Comparison of ENCODE assay signal across 10 cellular contexts in the genomic region with DNA sequence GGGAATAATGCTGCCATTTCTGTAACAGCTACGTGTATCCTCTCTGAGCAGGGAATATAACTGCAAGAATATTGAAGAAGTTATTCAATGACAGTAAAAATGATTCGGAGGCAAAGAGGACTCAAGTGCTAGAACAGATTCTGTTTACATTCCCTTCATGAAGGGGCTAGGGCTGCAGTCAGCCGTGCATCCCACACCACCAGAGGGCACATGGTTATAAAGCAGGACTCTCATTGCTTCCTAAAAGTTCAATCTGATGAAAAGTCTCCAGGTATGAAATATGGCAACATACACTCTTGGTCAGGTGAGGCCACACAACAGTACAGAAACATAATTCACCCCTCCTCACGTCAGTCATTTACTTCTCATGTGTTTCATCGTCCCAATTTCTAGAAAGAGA. TPM values are rescaled to one million over a fixed set of nuclear protein-coding genes. Genes with fewer than 3 reads are reported as not detected.
DNase-seq lines count a peak whose midpoint lies in the region; ATAC-seq, FAIRE-seq and TF ChIP-seq lines count a peak whose summit lies in the region.
"Had no signal": no experiment of that assay in that cellular context is flagged by ENCODE, and none has a peak within 500 bp of the region (broad histone marks: within the 10 kb centered on the region; RNA-seq: fewer than 3 reads in every experiment).

No MANE protein-coding gene starts in this region.

- H3K27ac Mint-ChIP-seq in WTC11 = peak overlapping the region; percentile 36; the same call in 1 of the 2 replicates

- peaks cover 36% of the 10 kb centered on the region for H3K36me3 Mint-ChIP-seq in WTC11

- no peak overlapping the region for H3K9ac ChIP-seq in keratinocyte (ENCODE audit: control insufficient read depth, extremely low read depth, insufficient read depth, low read length)

- WGBS in esophagus muscularis mucosa = 70% methylated on average over 5 of the region's 5 CpGs

- H3K9me3 ChIP-seq in keratinocyte (ENCODE audit: control insufficient read depth, low read depth, low read length) (no peaks in the 10 kb centered on the region), esophagus muscularis mucosa (no peaks in the 10 kb centered on the region)

- H3K27ac ChIP-seq in keratinocyte (ENCODE audit: control insufficient read depth, insufficient read depth, low read length) (no peak overlapping the region), esophagus muscularis mucosa (replicated peaks in 1 of 4) (peak overlapping the region in 2 of 4 donors; percentile 49 to 52)

- H3K4me2 ChIP-seq in keratinocyte (ENCODE audit: control insufficient read depth, extremely low read depth, insufficient read depth, low read depth, low read length) = no peak overlapping the region

- no peaks in the 10 kb centered on the region for H3K4me1 ChIP-seq in keratinocyte (ENCODE audit: control insufficient read depth, extremely low read depth, insufficient read depth, low read length)
- H3K4me1 ChIP-seq in esophagus muscularis mucosa = peaks cover 0 to 7% (median 3%) of the 10 kb centered on the region in 4 donors

- no peak for DNase-seq in AG09319 (ENCODE audit: extremely low read depth, low read depth)
- no peak for DNase-seq in WTC11 (ENCODE audit: low spot score)
- no peak for DNase-seq in keratinocyte (ENCODE audit: low read depth, low spot score)
- DNase-seq in esophagus muscularis mucosa (ENCODE audit: extremely low spot score) = no peak
- no peak for DNase-seq in mucosa of gallbladder (ENCODE audit: low spot score)
- DNase-seq: activated T-cell treated with anti-CD3 and anti-CD28 coated beads, Interleukin-2, amount 50 U/mL, for 1 hour; posterior cingulate gyrus had no signal

- dilution Hi-C loops in keratinocyte (cut with MboI; ENCODE audit: extremely low pct_ligation_motif_present, low sequenced_read_pairs) = no loop called here

- H2AFZ ChIP-seq in keratinocyte (ENCODE audit: control insufficient read depth, low read length) = no peak overlapping the region

- POLR2A ChIA-PET in WTC11 (lab: Charles Lee) = no interaction called here

- TF ChIP-seq POLR2A in esophagus muscularis mucosa (IDR thresholded peaks at IDR 0.05; ENCODE audit: low read depth) = no peak

- H3K4me3 ChIP-seq in GM12875 (ENCODE audit: low read depth, low read length) (no peak overlapping the region), keratinocyte (ENCODE audit: control insufficient read depth in 2 of 3, extremely low read depth in 1 of 3, insufficient read depth in 2 of 3, low read depth in 1 of 3, low read length in 3 of 3) (no peak overlapping the region), esophagus muscularis mucosa (no peak overlapping the region)

- FAIRE-seq in keratinocyte (lab: Jason Lieb, UNC) = peak; percentile 29

- CTCF ChIA-PET in WTC11 (lab: Charles Lee) = interaction anchor here (0.7 kb wide), 1 partner anchor 91 kb away, joined by 4 read pairs; no protein-coding TSS in a partner anchor

- H3K36me3 ChIP-seq in keratinocyte (ENCODE audit: control insufficient read depth in 2 of 2, extremely low read depth in 1 of 2, insufficient read depth in 2 of 2, low read length in 2 of 2) (peaks cover 21 to 33% of the 10 kb centered on the region in 2 experiments), esophagus muscularis mucosa (peaks cover 52 to 100% (median 91%) of the 10 kb centered on the region in 4 donors)

- no peaks in the 10 kb centered on the region for H3K79me2 ChIP-seq in keratinocyte (ENCODE audit: control insufficient read depth, insufficient read depth, low read length)

- no peak for TF ChIP-seq EP300 in esophagus muscularis mucosa (IDR thresholded peaks at IDR 0.05)

- H3K9me3 Mint-ChIP-seq in WTC11 = no peaks in the 10 kb centered on the region

- H3K9me1 ChIP-seq in keratinocyte (ENCODE audit: control insufficient read depth, extremely low read depth, insufficient read depth, low read length) = no peaks in the 10 kb centered on the region

- no peaks in the 10 kb centered on the region for H3K27me3 Mint-ChIP-seq in WTC11 (ENCODE audit: low read depth)

- no peaks in the 10 kb centered on the region for H3K4me1 Mint-ChIP-seq in WTC11

- H3K27me3 ChIP-seq in keratinocyte (ENCODE audit: control insufficient read depth, extremely low read depth, insufficient read depth, low read length) (no peaks in the 10 kb centered on the region), esophagus muscularis mucosa (no peaks in the 10 kb centered on the region)

- no peaks in the 10 kb centered on the region for H4K20me1 ChIP-seq in keratinocyte (ENCODE audit: control insufficient read depth, extremely low read depth, insufficient read depth, low read length)

- intact Hi-C loops in esophagus muscularis mucosa (cut with DNase I) = no loop called here

- H3K4me3 Mint-ChIP-seq in WTC11 = no peak overlapping the region

- TF ChIP-seq CTCF in AG09319 (IDR thresholded peaks at IDR 0.05; ENCODE audit: low read depth, low read length) (peak; percentile 51), GM12875 (IDR thresholded peaks at IDR 0.05; ENCODE audit: borderline replicate concordance, insufficient read depth, low read depth, low read length) (peak; percentile 32; the same call in 1 of the 2 replicates), WTC11 (IDR thresholded peaks at IDR 0.05) (no peak), keratinocyte (optimal IDR thresholded peaks at IDR 0.05 in 1 of 3, IDR thresholded peaks at IDR 0.05 in 1 of 3, conservative IDR thresholded peaks at IDR 0.05 in 1 of 3; ENCODE audit: extremely low read depth in 1 of 3, insufficient read depth in 2 of 3, low read length in 3 of 3) (peak in 2 of 3 experiments; percentile 10 to 24), esophagus muscularis mucosa (IDR thresholded peaks at IDR 0.05) (peak in 1 of 3 experiments; percentile 20)

- ATAC-seq in WTC11 (no peak), GM19324 (IDR thresholded peaks at IDR 0.05; ENCODE audit: low FRiP score, unreplicated experiment) (no peak), HG03439 (IDR thresholded peaks at IDR 0.05; ENCODE audit: unreplicated experiment) (no peak)

TF ChIP-seq in WTC11, 78 proteins besides CTCF, POLR2A, EP300 and RAD21 (continues in another document):
- TF ChIP-seq GTF2I (CRISPR knock-in tag; conservative IDR thresholded peaks at IDR 0.05) = no peak
- TF ChIP-seq, protein P1, sequence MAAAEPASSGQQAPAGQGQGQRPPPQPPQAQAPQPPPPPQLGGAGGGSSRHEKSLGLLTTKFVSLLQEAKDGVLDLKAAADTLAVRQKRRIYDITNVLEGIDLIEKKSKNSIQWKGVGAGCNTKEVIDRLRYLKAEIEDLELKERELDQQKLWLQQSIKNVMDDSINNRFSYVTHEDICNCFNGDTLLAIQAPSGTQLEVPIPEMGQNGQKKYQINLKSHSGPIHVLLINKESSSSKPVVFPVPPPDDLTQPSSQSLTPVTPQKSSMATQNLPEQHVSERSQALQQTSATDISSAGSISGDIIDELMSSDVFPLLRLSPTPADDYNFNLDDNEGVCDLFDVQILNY (CRISPR knock-in tag; IDR thresholded peaks at IDR 0.05) = no peak
- no peak for TF ChIP-seq RORB (CRISPR knock-in tag; IDR thresholded peaks at IDR 0.05)
- TF ChIP-seq, protein P2, sequence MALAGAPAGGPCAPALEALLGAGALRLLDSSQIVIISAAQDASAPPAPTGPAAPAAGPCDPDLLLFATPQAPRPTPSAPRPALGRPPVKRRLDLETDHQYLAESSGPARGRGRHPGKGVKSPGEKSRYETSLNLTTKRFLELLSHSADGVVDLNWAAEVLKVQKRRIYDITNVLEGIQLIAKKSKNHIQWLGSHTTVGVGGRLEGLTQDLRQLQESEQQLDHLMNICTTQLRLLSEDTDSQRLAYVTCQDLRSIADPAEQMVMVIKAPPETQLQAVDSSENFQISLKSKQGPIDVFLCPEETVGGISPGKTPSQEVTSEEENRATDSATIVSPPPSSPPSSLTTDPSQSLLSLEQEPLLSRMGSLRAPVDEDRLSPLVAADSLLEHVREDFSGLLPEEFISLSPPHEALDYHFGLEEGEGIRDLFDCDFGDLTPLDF (CRISPR knock-in tag; IDR thresholded peaks at IDR 0.05) = no peak

RNA-seq across cellular contexts. Expression of a gene that starts 34.0 kb away (rescaled TPM):
- 7.9 to 10.1 TPM (median 10.0 TPM) in 3 replicates for total RNA-seq in WTC11 (2021)
- polyA plus RNA-seq in keratinocyte = 6.8 to 10.1 TPM (median 9.6 TPM) in 3 replicates
- 24.3 TPM for polyA plus RNA-seq in keratinocyte (2011; ENCODE audit: low read depth)
- 7.0 and 9.5 TPM in 2 replicates for polyA plus RNA-seq in keratinocyte (2011; cell fraction: cytosol; rRNA removed)
- 17.2 and 18.2 TPM in 2 replicates for polyA plus RNA-seq in keratinocyte (2011; cell fraction: nucleus; rRNA removed)
- polyA plus RNA-seq in keratinocyte (2012; ENCODE audit: low replicate concordance) = 13.0 and 13.7 TPM in 2 replicates
- polyA minus RNA-seq in keratinocyte = 2.2 to 5.2 TPM (median 5.2 TPM) in 3 replicates
- 3.3 TPM for polyA minus RNA-seq in keratinocyte (2011; cell fraction: cytosol; rRNA and poly(A)+ RNA removed)
- polyA minus RNA-seq in keratinocyte (2011; cell fraction: nucleus; rRNA and poly(A)+ RNA removed) = 3.3 and 3.5 TPM in 2 replicates
- 10 to 100 TPM; 17.1 to 31.6 (median 21.0) TPM for total RNA-seq in esophagus muscularis mucosa
- total RNA-seq in mucosa of gallbladder = 18.8 TPM

RNA-seq across cellular contexts. Expression of a gene that starts 53.7 kb away (rescaled TPM):
- total RNA-seq in WTC11 (2021) (21.6 to 25.8 TPM (median 22.8 TPM) in 3 replicates), esophagus muscularis mucosa (10 to 100 TPM; 37.0 to 47.7 (median 39.6) TPM), mucosa of gallbladder (28.2 TPM)
- 54.6 to 73.7 TPM (median 66.9 TPM) in 3 replicates for polyA plus RNA-seq in keratinocyte
- polyA plus RNA-seq in keratinocyte (2011; ENCODE audit: low read depth) = 423 TPM
- 81.7 and 87.6 TPM in 2 replicates for polyA plus RNA-seq in keratinocyte (2011; cell fraction: cytosol; rRNA removed)
- 41.8 and 43.0 TPM in 2 replicates for polyA plus RNA-seq in keratinocyte (2011; cell fraction: nucleus; rRNA removed)
- polyA plus RNA-seq in keratinocyte (2012; ENCODE audit: low replicate concordance) = 58.9 and 522 TPM in 2 replicates
- polyA minus RNA-seq in keratinocyte = 94.5 to 199 TPM (median 154 TPM) in 3 replicates
- 149 TPM for polyA minus RNA-seq in keratinocyte (2011; cell fraction: cytosol; rRNA and poly(A)+ RNA removed)
- polyA minus RNA-seq in keratinocyte (2011; cell fraction: nucleus; rRNA and poly(A)+ RNA removed) = 19.4 and 20.9 TPM in 2 replicates
